ENCODE assay signal across 1 cellular context in genomic region chr1:246724001-246724724, GRCh38.
TF ChIP-seq lines count a peak whose summit lies in the region.

Gene SCCPDH (plus strand): TSS chr1:246724409. CDS start chr1:246724423, 14 bp downstream.

TF ChIP-seq in K562, 482 proteins besides CTCF, POLR2A, EP300 and RAD21 (continued from another document and continues in another):
- TF ChIP-seq, protein P1, sequence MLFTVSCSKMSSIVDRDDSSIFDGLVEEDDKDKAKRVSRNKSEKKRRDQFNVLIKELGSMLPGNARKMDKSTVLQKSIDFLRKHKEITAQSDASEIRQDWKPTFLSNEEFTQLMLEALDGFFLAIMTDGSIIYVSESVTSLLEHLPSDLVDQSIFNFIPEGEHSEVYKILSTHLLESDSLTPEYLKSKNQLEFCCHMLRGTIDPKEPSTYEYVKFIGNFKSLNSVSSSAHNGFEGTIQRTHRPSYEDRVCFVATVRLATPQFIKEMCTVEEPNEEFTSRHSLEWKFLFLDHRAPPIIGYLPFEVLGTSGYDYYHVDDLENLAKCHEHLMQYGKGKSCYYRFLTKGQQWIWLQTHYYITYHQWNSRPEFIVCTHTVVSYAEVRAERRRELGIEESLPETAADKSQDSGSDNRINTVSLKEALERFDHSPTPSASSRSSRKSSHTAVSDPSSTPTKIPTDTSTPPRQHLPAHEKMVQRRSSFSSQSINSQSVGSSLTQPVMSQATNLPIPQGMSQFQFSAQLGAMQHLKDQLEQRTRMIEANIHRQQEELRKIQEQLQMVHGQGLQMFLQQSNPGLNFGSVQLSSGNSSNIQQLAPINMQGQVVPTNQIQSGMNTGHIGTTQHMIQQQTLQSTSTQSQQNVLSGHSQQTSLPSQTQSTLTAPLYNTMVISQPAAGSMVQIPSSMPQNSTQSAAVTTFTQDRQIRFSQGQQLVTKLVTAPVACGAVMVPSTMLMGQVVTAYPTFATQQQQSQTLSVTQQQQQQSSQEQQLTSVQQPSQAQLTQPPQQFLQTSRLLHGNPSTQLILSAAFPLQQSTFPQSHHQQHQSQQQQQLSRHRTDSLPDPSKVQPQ (CRISPR knock-in tag; IDR thresholded peaks at IDR 0.05; ENCODE audit: borderline replicate concordance): no peak
- TF ChIP-seq MEIS2 (IDR thresholded peaks at IDR 0.05; ENCODE audit: partially characterized antibody) (no peak), CBX2 (IDR thresholded peaks at IDR 0.05; ENCODE audit: insufficient read depth, low read length, poor library complexity, severe bottlenecking) (no peak), MYBL2 (IDR thresholded peaks at IDR 0.05; ENCODE audit: low read depth) (no peak), MYBL2 (CRISPR knock-in tag; IDR thresholded peaks at IDR 0.05; ENCODE audit: borderline replicate concordance) (no peak), SMARCA4 (IDR thresholded peaks at IDR 0.05) (no peak), THAP12 (CRISPR knock-in tag; IDR thresholded peaks at IDR 0.05) (peak; percentile 22; the same call in 1 of the 2 replicates), RREB1 (CRISPR knock-in tag; IDR thresholded peaks at IDR 0.05) (peak; percentile 87), MNT (conservative IDR thresholded peaks at IDR 0.05) (peak; percentile 39 to 48; a peak in 3 of 4 replicates), GATA2 (CRISPR knock-in tag; IDR thresholded peaks at IDR 0.05) (no peak), POLR2G (IDR thresholded peaks at IDR 0.05; ENCODE audit: low read depth, low read length) (peak; percentile 92), KDM5B (IDR thresholded peaks at IDR 0.05; ENCODE audit: insufficient replicate concordance, low read depth, low read length) (peak; percentile 76), RAD51 (IDR thresholded peaks at IDR 0.05; ENCODE audit: borderline replicate concordance, low read depth) (no peak), TFAM (CRISPR knock-in tag; conservative IDR thresholded peaks at IDR 0.05) (no peak), FOXP1 (CRISPR knock-in tag; IDR thresholded peaks at IDR 0.05) (peak; percentile 88; the same call in 1 of the 2 replicates), GATAD2B (IDR thresholded peaks at IDR 0.05; ENCODE audit: borderline replicate concordance) (peak; percentile 92), SNAPC5 (CRISPR knock-in tag; IDR thresholded peaks at IDR 0.05) (no peak)
- TF ChIP-seq, protein P2, sequence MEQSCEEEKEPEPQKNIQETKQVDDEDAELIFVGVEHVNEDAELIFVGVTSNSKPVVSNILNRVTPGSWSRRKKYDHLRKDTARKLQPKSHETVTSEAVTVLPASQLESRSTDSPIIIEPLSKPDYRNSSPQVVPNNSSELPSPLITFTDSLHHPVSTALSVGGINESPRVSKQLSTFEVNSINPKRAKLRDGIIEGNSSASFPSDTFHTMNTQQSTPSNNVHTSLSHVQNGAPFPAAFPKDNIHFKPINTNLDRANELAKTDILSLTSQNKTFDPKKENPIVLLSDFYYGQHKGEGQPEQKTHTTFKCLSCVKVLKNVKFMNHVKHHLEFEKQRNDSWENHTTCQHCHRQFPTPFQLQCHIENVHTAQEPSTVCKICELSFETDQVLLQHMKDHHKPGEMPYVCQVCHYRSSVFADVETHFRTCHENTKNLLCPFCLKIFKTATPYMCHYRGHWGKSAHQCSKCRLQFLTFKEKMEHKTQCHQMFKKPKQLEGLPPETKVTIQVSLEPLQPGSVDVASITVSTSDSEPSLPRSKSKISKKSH (CRISPR knock-in tag; IDR thresholded peaks at IDR 0.05): no peak
- TF ChIP-seq, protein P3, sequence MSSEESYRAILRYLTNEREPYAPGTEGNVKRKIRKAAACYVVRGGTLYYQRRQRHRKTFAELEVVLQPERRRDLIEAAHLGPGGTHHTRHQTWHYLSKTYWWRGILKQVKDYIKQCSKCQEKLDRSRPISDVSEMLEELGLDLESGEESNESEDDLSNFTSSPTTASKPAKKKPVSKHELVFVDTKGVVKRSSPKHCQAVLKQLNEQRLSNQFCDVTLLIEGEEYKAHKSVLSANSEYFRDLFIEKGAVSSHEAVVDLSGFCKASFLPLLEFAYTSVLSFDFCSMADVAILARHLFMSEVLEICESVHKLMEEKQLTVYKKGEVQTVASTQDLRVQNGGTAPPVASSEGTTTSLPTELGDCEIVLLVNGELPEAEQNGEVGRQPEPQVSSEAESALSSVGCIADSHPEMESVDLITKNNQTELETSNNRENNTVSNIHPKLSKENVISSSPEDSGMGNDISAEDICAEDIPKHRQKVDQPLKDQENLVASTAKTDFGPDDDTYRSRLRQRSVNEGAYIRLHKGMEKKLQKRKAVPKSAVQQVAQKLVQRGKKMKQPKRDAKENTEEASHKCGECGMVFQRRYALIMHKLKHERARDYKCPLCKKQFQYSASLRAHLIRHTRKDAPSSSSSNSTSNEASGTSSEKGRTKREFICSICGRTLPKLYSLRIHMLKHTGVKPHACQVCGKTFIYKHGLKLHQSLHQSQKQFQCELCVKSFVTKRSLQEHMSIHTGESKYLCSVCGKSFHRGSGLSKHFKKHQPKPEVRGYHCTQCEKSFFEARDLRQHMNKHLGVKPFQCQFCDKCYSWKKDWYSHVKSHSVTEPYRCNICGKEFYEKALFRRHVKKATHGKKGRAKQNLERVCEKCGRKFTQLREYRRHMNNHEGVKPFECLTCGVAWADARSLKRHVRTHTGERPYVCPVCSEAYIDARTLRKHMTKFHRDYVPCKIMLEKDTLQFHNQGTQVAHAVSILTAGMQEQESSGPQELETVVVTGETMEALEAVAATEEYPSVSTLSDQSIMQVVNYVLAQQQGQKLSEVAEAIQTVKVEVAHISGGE (CRISPR knock-in tag; IDR thresholded peaks at IDR 0.05): 0 out of 6 replicates have a peak, but pooled peaks of 1 of the 3 experiments have one; percentile 32
- TF ChIP-seq, protein P4, sequence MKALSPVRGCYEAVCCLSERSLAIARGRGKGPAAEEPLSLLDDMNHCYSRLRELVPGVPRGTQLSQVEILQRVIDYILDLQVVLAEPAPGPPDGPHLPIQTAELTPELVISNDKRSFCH (CRISPR knock-in tag; IDR thresholded peaks at IDR 0.05): no peak
- TF ChIP-seq, protein P4 (tag; IDR thresholded peaks at IDR 0.05): 0 out of 2 replicates have a peak, but pooled peaks have one; percentile 38
- TF ChIP-seq, protein P5, sequence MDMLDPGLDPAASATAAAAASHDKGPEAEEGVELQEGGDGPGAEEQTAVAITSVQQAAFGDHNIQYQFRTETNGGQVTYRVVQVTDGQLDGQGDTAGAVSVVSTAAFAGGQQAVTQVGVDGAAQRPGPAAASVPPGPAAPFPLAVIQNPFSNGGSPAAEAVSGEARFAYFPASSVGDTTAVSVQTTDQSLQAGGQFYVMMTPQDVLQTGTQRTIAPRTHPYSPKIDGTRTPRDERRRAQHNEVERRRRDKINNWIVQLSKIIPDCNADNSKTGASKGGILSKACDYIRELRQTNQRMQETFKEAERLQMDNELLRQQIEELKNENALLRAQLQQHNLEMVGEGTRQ (CRISPR knock-in tag; IDR thresholded peaks at IDR 0.05): no peak
- TF ChIP-seq, protein P6, sequence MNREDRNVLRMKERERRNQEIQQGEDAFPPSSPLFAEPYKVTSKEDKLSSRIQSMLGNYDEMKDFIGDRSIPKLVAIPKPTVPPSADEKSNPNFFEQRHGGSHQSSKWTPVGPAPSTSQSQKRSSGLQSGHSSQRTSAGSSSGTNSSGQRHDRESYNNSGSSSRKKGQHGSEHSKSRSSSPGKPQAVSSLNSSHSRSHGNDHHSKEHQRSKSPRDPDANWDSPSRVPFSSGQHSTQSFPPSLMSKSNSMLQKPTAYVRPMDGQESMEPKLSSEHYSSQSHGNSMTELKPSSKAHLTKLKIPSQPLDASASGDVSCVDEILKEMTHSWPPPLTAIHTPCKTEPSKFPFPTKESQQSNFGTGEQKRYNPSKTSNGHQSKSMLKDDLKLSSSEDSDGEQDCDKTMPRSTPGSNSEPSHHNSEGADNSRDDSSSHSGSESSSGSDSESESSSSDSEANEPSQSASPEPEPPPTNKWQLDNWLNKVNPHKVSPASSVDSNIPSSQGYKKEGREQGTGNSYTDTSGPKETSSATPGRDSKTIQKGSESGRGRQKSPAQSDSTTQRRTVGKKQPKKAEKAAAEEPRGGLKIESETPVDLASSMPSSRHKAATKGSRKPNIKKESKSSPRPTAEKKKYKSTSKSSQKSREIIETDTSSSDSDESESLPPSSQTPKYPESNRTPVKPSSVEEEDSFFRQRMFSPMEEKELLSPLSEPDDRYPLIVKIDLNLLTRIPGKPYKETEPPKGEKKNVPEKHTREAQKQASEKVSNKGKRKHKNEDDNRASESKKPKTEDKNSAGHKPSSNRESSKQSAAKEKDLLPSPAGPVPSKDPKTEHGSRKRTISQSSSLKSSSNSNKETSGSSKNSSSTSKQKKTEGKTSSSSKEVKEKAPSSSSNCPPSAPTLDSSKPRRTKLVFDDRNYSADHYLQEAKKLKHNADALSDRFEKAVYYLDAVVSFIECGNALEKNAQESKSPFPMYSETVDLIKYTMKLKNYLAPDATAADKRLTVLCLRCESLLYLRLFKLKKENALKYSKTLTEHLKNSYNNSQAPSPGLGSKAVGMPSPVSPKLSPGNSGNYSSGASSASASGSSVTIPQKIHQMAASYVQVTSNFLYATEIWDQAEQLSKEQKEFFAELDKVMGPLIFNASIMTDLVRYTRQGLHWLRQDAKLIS (CRISPR knock-in tag; IDR thresholded peaks at IDR 0.05): 0 out of 2 replicates have a peak, but pooled peaks have one; percentile 16
